ENCODE assay signal across 8 cellular contexts in genomic region chr17:1724351-1724868, GRCh38. TPM values are rescaled to one million over a fixed set of nuclear protein-coding genes. Genes with fewer than 3 reads are reported as not detected.
DNase-seq lines count a peak whose midpoint lies in the region; ATAC-seq and TF ChIP-seq lines count a peak whose summit lies in the region.

Gene WDR81 (plus strand): TSS chr17:1724704. CDS start chr17:1724960, 256 bp downstream.

- peak; percentile 45 for ATAC-seq in GM21390 (IDR thresholded peaks at IDR 0.05; ENCODE audit: unreplicated experiment)
- ATAC-seq in T-cell (replicated peaks in 1 of 4), result peak; percentile 83 to 89 (median 87)
- ATAC-seq in Right ventricle myocardium inferior, result peak; percentile 82

- H3K36me3 Mint-ChIP-seq in CD8-positive, alpha-beta memory T cell, result peaks cover 0 to 27% (median 2%) of the 10 kb centered on the region in 3 donors
- H3K36me3 Mint-ChIP-seq in T-cell, result peaks cover 9% of the 10 kb centered on the region

- DNase-seq in CD8-positive, alpha-beta memory T cell, result peak; percentile 82 to 91 (median 85)
- DNase-seq in LNCaP clone FGC (ENCODE audit: low read depth), result peak; percentile 46
- peak; percentile 67 to 90 (median 80) for DNase-seq in T-cell
- DNase-seq in activated naive CD8-positive, alpha-beta T cell treated with anti-CD3 and anti-CD28 coated beads, Interleukin-2, amount 50 U/mL, for 16 hours (ENCODE audit: low read depth, low spot score), result peak; percentile 69
- DNase-seq in Right ventricle myocardium inferior (ENCODE audit: missing footprints), result peak; percentile 97
- DNase-seq in ovary, result peak; percentile 90 to 95 (median 93)
- DNase-seq in testis, result peak; percentile 96

- no peak for TF ChIP-seq CTCF in LNCaP clone FGC (IDR thresholded peaks at IDR 0.05; ENCODE audit: control insufficient read depth, extremely low read depth, insufficient read depth)
- TF ChIP-seq CTCF in ovary (IDR thresholded peaks at IDR 0.05), result no peak
- no peak for TF ChIP-seq CTCF in testis (IDR thresholded peaks at IDR 0.05)

- H3K4me1 Mint-ChIP-seq in CD8-positive, alpha-beta memory T cell, result peaks cover 28 to 58% (median 30%) of the 10 kb centered on the region in 3 donors
- peaks cover 33 to 51% (median 50%) of the 10 kb centered on the region in 3 donors for H3K4me1 Mint-ChIP-seq in T-cell

- H3K9me3 Mint-ChIP-seq in CD8-positive, alpha-beta memory T cell, result no peaks in the 10 kb centered on the region
- no peaks in the 10 kb centered on the region for H3K9me3 Mint-ChIP-seq in T-cell

- peak within 1 kb of the TSS; percentile 59 for H3K27ac ChIP-seq in CD8-positive, alpha-beta memory T cell (ENCODE audit: low read depth, low read length)
- H3K27ac ChIP-seq in ovary (peak within 1 kb of the TSS; percentile 37 to 80), testis (peak within 1 kb of the TSS; percentile 68 to 90)

- no peaks in the 10 kb centered on the region for H3K27me3 ChIP-seq in CD8-positive, alpha-beta memory T cell (ENCODE audit: insufficient read depth, low read length, poor library complexity, severe bottlenecking)
- no peaks in the 10 kb centered on the region for H3K27me3 ChIP-seq in ovary
- H3K27me3 ChIP-seq in testis, result no peaks in the 10 kb centered on the region

- CTCF ChIA-PET in CD8-positive, alpha-beta memory T cell (lab: Charles Lee), result interaction anchor here (1.1 to 5.2 kb wide), 6 partner anchors 8 to 75 kb away, joined by 3 to 41 read pairs (median 4); partner anchors contain the start of genes RILP and SERPINF1
- CTCF ChIA-PET in T-cell (lab: Charles Lee), result interaction anchor here in 1 of 2 donors (0.8 kb wide), 1 partner anchor 55 kb away, joined by 3 read pairs; no protein-coding TSS in a partner anchor

- peak within 1 kb of the TSS; percentile 72 to 89 (median 86) for H3K4me3 Mint-ChIP-seq in CD8-positive, alpha-beta memory T cell
- H3K4me3 Mint-ChIP-seq in T-cell, result peak within 1 kb of the TSS; percentile 75 to 82 (median 76)

- 0 to 2% (median 1%) methylated on average over 39 to 57 of the region's 57 CpGs for WGBS in ovary, 3 donors
- 1 to 3% methylated on average over 10 to 29 of the region's 57 CpGs for WGBS in testis, 2 donors

- H3K27me3 Mint-ChIP-seq in CD8-positive, alpha-beta memory T cell, result peaks cover 0 to 2% of the 10 kb centered on the region in 2 donors
- H3K27me3 Mint-ChIP-seq in T-cell, result no peaks in the 10 kb centered on the region

- H3K4me1 ChIP-seq in CD8-positive, alpha-beta memory T cell (ENCODE audit: insufficient read depth, low read length), result peaks cover 42% of the 10 kb centered on the region
- peaks cover 10% of the 10 kb centered on the region for H3K4me1 ChIP-seq in ovary (ENCODE audit: insufficient read depth)
- H3K4me1 ChIP-seq in testis, result peaks cover 37% of the 10 kb centered on the region

- TF ChIP-seq POLR2A in ovary (IDR thresholded peaks at IDR 0.05) (peak; percentile 25), testis (IDR thresholded peaks at IDR 0.05) (no peak)

- peak within 1 kb of the TSS; percentile 65 for H3K4me3 ChIP-seq in CD8-positive, alpha-beta memory T cell (ENCODE audit: low read length)
- H3K4me3 ChIP-seq in LNCaP clone FGC (ENCODE audit: low read depth, low read length) (peak within 1 kb of the TSS; percentile 87), ovary (peak within 1 kb of the TSS; percentile 59), testis (peak within 1 kb of the TSS; percentile 66 to 72)

- no peaks in the 10 kb centered on the region for H3K9me3 ChIP-seq in CD8-positive, alpha-beta memory T cell (ENCODE audit: low read length)
- H3K9me3 ChIP-seq in ovary, result no peaks in the 10 kb centered on the region
- H3K9me3 ChIP-seq in testis, result no peaks in the 10 kb centered on the region

- peak within 1 kb of the TSS; percentile 61 to 96 (median 84) for H3K27ac Mint-ChIP-seq in CD8-positive, alpha-beta memory T cell
- H3K27ac Mint-ChIP-seq in T-cell, result peak within 1 kb of the TSS; percentile 72 to 82

- intact Hi-C loops in Right ventricle myocardium inferior (cut with DNase I) (loop anchor here (2.0 to 5.0 kb wide), 4 partner anchors 38 to 143 kb away; partner anchors contain the start of gene SERPINF1), ovary (cut with DNase I) (loop anchor here in 1 of 4 donors (5.0 kb wide), 1 partner anchor 58 kb away; no protein-coding TSS in a partner anchor), testis (cut with DNase I; ENCODE audit: low total_unique reads) (no loop called here)

- no peaks in the 10 kb centered on the region for H3K36me3 ChIP-seq in CD8-positive, alpha-beta memory T cell (ENCODE audit: insufficient read depth, low read length)
- H3K36me3 ChIP-seq in ovary (no peaks in the 10 kb centered on the region), testis (ENCODE audit: low read depth, missing control alignments) (no peaks in the 10 kb centered on the region)

- no peak for TF ChIP-seq EP300 in ovary (IDR thresholded peaks at IDR 0.05)

- POLR2A ChIA-PET in CD8-positive, alpha-beta memory T cell (lab: Charles Lee), result interaction anchor here (0.6 to 1.6 kb wide), 6 partner anchors 9 to 105 kb away, joined by 3 to 14 read pairs (median 4); partner anchors contain the start of genes RPA1 and SMYD4
- POLR2A ChIA-PET in T-cell (lab: Charles Lee), result no interaction called here

RNA-seq across cellular contexts. Expression of gene WDR81, which starts in this region (rescaled TPM):
- 10 to 100 TPM; 21.1 to 23.7 TPM for total RNA-seq in CD8-positive, alpha-beta memory T cell
- 20.4 TPM for polyA plus RNA-seq in CD8-positive, alpha-beta memory T cell
- 10 to 100 TPM; 41.4 to 76.0 (median 63.1) TPM for total RNA-seq in T-cell
- total RNA-seq in Right ventricle myocardium inferior, result 10.4 TPM
- 10 to 100 TPM; 26.7 to 59.4 (median 36.2) TPM for total RNA-seq in ovary
- 10 to 100 TPM in 1 of 2 donors, 1 to 10 TPM in 1; 1.3 to 41.0 TPM for polyA plus RNA-seq in ovary
- 10 to 100 TPM; 58.4 to 71.4 TPM for total RNA-seq in testis
- 16.9 TPM for polyA plus RNA-seq in testis (ENCODE audit: insufficient read depth, low read depth, low replicate concordance)

Comparison
In these comparisons a context has a peak if more than half of its experiments do, and no peak if none do; other contexts are left out.
1. Peak in every context shown above with its lines: DNase-seq, ATAC-seq, H3K4me3 ChIP-seq and H3K27ac ChIP-seq.
2. DNase-seq: peak in every context shown above with its lines; median percentile 97 in Right ventricle myocardium inferior; 96 in testis; 93 in ovary; 85 in CD8-positive, alpha-beta memory T cell; 80 in T-cell; 69 in activated naive CD8-positive, alpha-beta T cell treated with anti-CD3 and anti-CD28 coated beads, Interleukin-2, amount 50 U/mL, for 16 hours; 46 in LNCaP clone FGC.